ENCODE assay signal across 24 cellular contexts in the genomic region with DNA sequence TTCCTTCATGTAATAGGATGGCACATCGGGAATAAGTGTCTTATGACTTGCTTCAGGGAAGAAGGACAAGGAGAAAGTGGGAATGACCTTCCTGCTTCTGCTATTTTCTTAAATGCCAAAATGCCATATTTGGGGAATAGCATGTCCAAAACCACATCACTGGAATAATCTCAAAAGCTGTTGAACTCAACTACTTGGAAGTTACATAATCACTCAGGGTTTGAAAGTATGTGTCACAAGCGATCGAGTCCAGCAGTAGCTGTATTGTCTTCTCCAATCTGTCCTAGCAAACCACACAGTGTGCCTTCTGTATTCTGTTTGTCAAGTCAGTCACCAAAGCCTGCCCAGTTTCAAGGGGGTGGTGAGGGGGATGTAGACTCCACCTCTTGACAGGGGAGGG. TPM values are rescaled to one million over a fixed set of nuclear protein-coding genes. Genes with fewer than 3 reads are reported as not detected.
"Had no signal": no experiment of that assay in that cellular context is flagged by ENCODE, and none has a peak within 500 bp of the region (broad histone marks: within the 10 kb centered on the region; RNA-seq: fewer than 3 reads in every experiment).

No MANE protein-coding gene starts in this region.

- DNase-seq: activated CD4-positive, alpha-beta T cell treated with anti-CD3 and anti-CD28 coated beads, Interleukin-2, amount 50 U/mL, for 48 hours; activated CD4-positive, CD25-positive, alpha-beta regulatory T cell treated with anti-CD3 and anti-CD28 coated beads, Interleukin-2, amount 50 U/mL, for 72 hours; activated CD8-positive, alpha-beta memory T cell treated with anti-CD3 and anti-CD28 coated beads, Interleukin-2, amount 10 ng/mL, durations not matched to agents 7 days and 5 days; activated naive CD4-positive, alpha-beta T cell treated with anti-CD3 and anti-CD28 coated beads for 36 hours; activated naive CD8-positive, alpha-beta T cell treated with anti-CD3 and anti-CD28 coated beads, Interleukin-2, amount 50 U/mL, for 24 hours; activated T-cell treated with anti-CD3 and anti-CD28 coated beads, Interleukin-2, amount 50 U/mL, for 1 hour; aorta; endodermal cell; glutamatergic neuron; hypothalamus; kidney; left ventricle myocardium inferior; mesendoderm; stimulated activated CD4-positive, alpha-beta T cell treated with anti-CD3 and anti-CD28 coated beads, Interleukin-15, amount 100 ng/mL, for 24 hours; stimulated activated CD4-positive, alpha-beta T cell treated with anti-CD3 and anti-CD28 coated beads, Interleukin-4, amount 100 ng/mL, for 1 hour; stimulated activated naive B cell treated with anti-CD40 and anti-IgM and Interleukin-4, amounts not matched to agents 10 μg/mL and 1 μg/mL and 100 μg/mL, for 72 hours; transverse colon had no signal

- H3K4me1 ChIP-seq: left ventricle myocardium inferior, transverse colon had no signal

- H3K27me3 ChIP-seq: cardiac muscle cell, transverse colon had no signal

- H3K9me3 ChIP-seq: transverse colon had no signal

- H3K4me3 ChIP-seq: cardiac muscle cell, left ventricle myocardium inferior, transverse colon had no signal

- H3K36me3 ChIP-seq: cardiac muscle cell, left ventricle myocardium inferior, transverse colon had no signal

- H3K27ac ChIP-seq: cardiac muscle cell, left ventricle myocardium inferior, transverse colon had no signal

RNA-seq across cellular contexts. Expression of a gene that starts 58.3 kb away (rescaled TPM):
- total RNA-seq: activated CD8-positive, alpha-beta memory T cell treated with anti-CD3 and anti-CD28 coated beads, Interleukin-2, amount 10 ng/mL, durations not matched to agents 7 days and 5 days; activated naive CD4-positive, alpha-beta T cell treated with anti-CD3 and anti-CD28 coated beads for 36 hours; activated T-helper 2 cell treated with anti-CD3 and anti-CD28 coated beads, Interferon-gamma antibody, Interleukin-2, Interleukin-4, amounts not matched to agents 10 μg/mL and 5 μg/mL and 100 μg/mL, durations not matched to agents 14 hours and 24 hours and 36 hours; epithelial cell of proximal tubule; fibroblast of villous mesenchyme; natural killer cell treated with Interleukin-12 subunit alpha and Interleukin-12 subunit beta and Interleukin-15 and Interleukin-18, amount 100 ng/mL, for 72 hours; renal cortical epithelial cell; subcutaneous adipose tissue; transverse colon had no signal
